ENCODE assay signal across 8 cellular contexts in genomic region chr17:81917565-81918332, GRCh38. TPM values are rescaled to one million over a fixed set of nuclear protein-coding genes. Genes with fewer than 3 reads are reported as not detected.
A peak's percentile ranks its signal among the peaks of the same experiment; 100 is the strongest.
DNase-seq lines count a peak whose midpoint lies in the region; ATAC-seq and TF ChIP-seq lines count a peak whose summit lies in the region.

SIRT7 (minus strand) TSS chr17:81918176; CDS start chr17:81918131, 45 bp downstream.

- DNase-seq in BJ (ENCODE audit: low read depth): no peak
- peak; percentile 91 for DNase-seq in HT-29 (ENCODE audit: low spot score)
- peak; percentile 80 for DNase-seq in NOMO-1 treated with dmso at 0.1 percent for 144 hours (lab: John Stamatoyannopoulos, UW; ENCODE audit: unreplicated experiment)
- DNase-seq in activated CD8-positive, alpha-beta memory T cell treated with anti-CD3 and anti-CD28 coated beads, Interleukin-2, amount 50 U/mL, for 1 hour (ENCODE audit: extremely low read depth): peak; percentile 43
- DNase-seq in endodermal cell: peak; percentile 98
- DNase-seq in stimulated activated CD8-positive, alpha-beta memory T cell treated with anti-CD3 and anti-CD28 coated beads, Interleukin-15, amount 100 ng/mL, for 4 hours (ENCODE audit: low read depth in 2 of 2): peak; percentile 60 to 72

- CTCF ChIA-PET in BJ (lab: Yijun Ruan, JAX): interaction anchor here (0.5 to 1.3 kb wide), 4 partner anchors 8 to 242 kb away, joined by 3 read pairs; no protein-coding TSS in a partner anchor

- POLR2A ChIA-PET in BJ (lab: Charles Lee): interaction anchor here (0.5 kb wide), 1 partner anchor 26 kb away, joined by 3 read pairs; no protein-coding TSS in a partner anchor

- peaks cover 52% of the 10 kb centered on the region for H3K36me3 Mint-ChIP-seq in endodermal cell (ENCODE audit: low read depth)

- H3K4me1 Mint-ChIP-seq in endodermal cell: peaks cover 11% of the 10 kb centered on the region

- peak within 1 kb of the TSS; percentile 69 for H3K4me3 Mint-ChIP-seq in endodermal cell

- H3K9me3 Mint-ChIP-seq in endodermal cell: no peaks in the 10 kb centered on the region

- H3K27me3 ChIP-seq in BJ (ENCODE audit: control insufficient read depth, insufficient read depth, low read length) (no peaks in the 10 kb centered on the region), endodermal cell (ENCODE audit: control insufficient read depth, insufficient read depth, low read length, poor library complexity, severe bottlenecking) (no peaks in the 10 kb centered on the region)

- peak within 1 kb of the TSS; percentile 79 for H3K27ac Mint-ChIP-seq in endodermal cell

- peaks cover 44% of the 10 kb centered on the region for H3K36me3 ChIP-seq in BJ (ENCODE audit: control insufficient read depth, insufficient read depth, low read length)
- peaks cover 56% of the 10 kb centered on the region for H3K36me3 ChIP-seq in endodermal cell (ENCODE audit: control insufficient read depth, insufficient read depth, low read length)
- H3K36me3 ChIP-seq in mesodermal cell (ENCODE audit: control insufficient read depth, insufficient read depth, low read length): peaks cover 65% of the 10 kb centered on the region

- H3K9ac ChIP-seq in endodermal cell (ENCODE audit: extremely low read depth, low read length, poor library complexity, severe bottlenecking): peak within 1 kb of the TSS; percentile 48

- 0 to 5% methylated on average over 20 to 94 of the region's 94 CpGs for WGBS in endodermal cell (ENCODE audit: insufficient coverage in 1 of 2, insufficient read length in 1 of 2), 2 experiments
- WGBS in mesodermal cell (ENCODE audit: insufficient coverage in 2 of 2), 2 experiments: 1 to 2% methylated on average over 58 to 82 of the region's 94 CpGs

- H3K27me3 Mint-ChIP-seq in endodermal cell (ENCODE audit: insufficient read depth): no peaks in the 10 kb centered on the region

- H3K4me3 ChIP-seq in BJ (ENCODE audit: low read depth, low read length) (peak within 1 kb of the TSS; percentile 59), endodermal cell (ENCODE audit: low read length) (peak within 1 kb of the TSS; percentile 92), mesodermal cell (ENCODE audit: extremely low read depth, insufficient read depth, low read length, poor library complexity, severe bottlenecking) (peak within 1 kb of the TSS; percentile 65)

- H3K27ac ChIP-seq in endodermal cell (ENCODE audit: low read depth, low read length) (no peak within 1 kb of the TSS), mesodermal cell (ENCODE audit: low read depth, low read length, severe bottlenecking) (no peak within 1 kb of the TSS)

- TF ChIP-seq CTCF in BJ (IDR thresholded peaks at IDR 0.05; ENCODE audit: insufficient read depth, low read depth, low read length) (no peak), endodermal cell (conservative IDR thresholded peaks at IDR 0.05) (no peak)

- no peaks in the 10 kb centered on the region for H3K9me3 ChIP-seq in endodermal cell (ENCODE audit: control insufficient read depth, low read length)
- no peaks in the 10 kb centered on the region for H3K9me3 ChIP-seq in mesodermal cell (ENCODE audit: control insufficient read depth, low read length)

- H3K4me1 ChIP-seq in endodermal cell (ENCODE audit: control insufficient read depth, insufficient read depth, low read length) (peaks cover 2% of the 10 kb centered on the region), mesodermal cell (ENCODE audit: control insufficient read depth, insufficient read depth, low read length, poor library complexity, severe bottlenecking) (peaks cover 7% of the 10 kb centered on the region)

- peak; percentile 73 for ATAC-seq in GM19351 (IDR thresholded peaks at IDR 0.05; ENCODE audit: unreplicated experiment)

RNA-seq across cellular contexts. Expression of gene SIRT7, which starts in this region (rescaled TPM):
- polyA plus RNA-seq in BJ (2011; rRNA removed): 5.2 and 8.4 TPM in 2 replicates
- polyA minus RNA-seq in BJ (2011; rRNA and poly(A)+ RNA removed): 22.0 and 32.1 TPM in 2 replicates
- total RNA-seq in HT-29 (2014; rRNA removed; shearing (Covaris generic)): 101 and 121 TPM in 2 replicates
- 10 to 100 TPM; 21.8 to 22.1 TPM for total RNA-seq in endodermal cell
- 15.5 TPM for polyA plus RNA-seq in endodermal cell (2013, experiment 1 of 2)
- 12.7 TPM for polyA plus RNA-seq in endodermal cell (2013, experiment 2 of 2)
- polyA plus RNA-seq in mesodermal cell (2013, experiment 1 of 2): 10.3 TPM
- 8.3 TPM for polyA plus RNA-seq in mesodermal cell (2013, experiment 2 of 2)
